In genomic region chr12:120453977-120454376, GRCh38 we compare ENCODE assay signal across 8 cellular contexts. TPM values are rescaled to one million over a fixed set of nuclear protein-coding genes. Genes with fewer than 3 reads are reported as not detected.
DNase-seq lines count a peak whose midpoint lies in the region; ATAC-seq, FAIRE-seq and TF ChIP-seq lines count a peak whose summit lies in the region.

No MANE protein-coding gene starts in this region.

- DNase-seq in EH (ENCODE audit: low read depth) (peak; percentile 33), MV-4-11 (lab: John Stamatoyannopoulos, UW) (peak; percentile 42), astrocyte of the spinal cord (ENCODE audit: low read depth, low spot score) (peak; percentile 20), memory B cell (ENCODE audit: low spot score in 2 of 2) (no peak), NCI-H774 (lab: John Stamatoyannopoulos, UW) (no peak)
- no peak for DNase-seq in activated T-helper 1 cell treated with anti-CD3 and anti-CD28 coated beads, Interleukin-12 subunit alpha, Interleukin-12 subunit beta, Interleukin-2, Interleukin-4 antibody, amounts not matched to agents 30 ng/mL and 10 ng/mL and 1 ng/mL, durations not matched to agents 14 hours and 24 hours and 36 hours (ENCODE audit: low spot score)

- H3K27ac Mint-ChIP-seq in memory B cell, result no peak overlapping the region
- no peak overlapping the region for H3K27ac Mint-ChIP-seq in activated T-helper 1 cell treated with anti-CD3 and anti-CD28 coated beads, Interleukin-12 subunit alpha, Interleukin-12 subunit beta, Interleukin-2, Interleukin-4 antibody, amounts not matched to agents 30 ng/mL and 10 ng/mL and 1 ng/mL, durations not matched to agents 14 hours and 24 hours and 36 hours

- peaks cover 14% of the 10 kb centered on the region for H3K4me1 Mint-ChIP-seq in memory B cell
- H3K4me1 Mint-ChIP-seq in activated T-helper 1 cell treated with anti-CD3 and anti-CD28 coated beads, Interleukin-12 subunit alpha, Interleukin-12 subunit beta, Interleukin-2, Interleukin-4 antibody, amounts not matched to agents 30 ng/mL and 10 ng/mL and 1 ng/mL, durations not matched to agents 14 hours and 24 hours and 36 hours (ENCODE audit: low read depth), result peaks cover 13% of the 10 kb centered on the region

- intact Hi-C loops in activated T-helper 1 cell treated with anti-CD3 and anti-CD28 coated beads, Interleukin-12 subunit alpha, Interleukin-12 subunit beta, Interleukin-2, Interleukin-4 antibody, amounts not matched to agents 30 ng/mL and 10 ng/mL and 1 ng/mL, durations not matched to agents 14 hours and 24 hours and 36 hours (cut with micrococcal nuclease), result no loop called here

- TF ChIP-seq CTCF in astrocyte of the spinal cord (IDR thresholded peaks at IDR 0.05; ENCODE audit: low read depth, low read length), result peak; percentile 79

- peaks cover 11% of the 10 kb centered on the region for H3K36me3 Mint-ChIP-seq in memory B cell
- peaks cover 34% of the 10 kb centered on the region for H3K36me3 Mint-ChIP-seq in activated T-helper 1 cell treated with anti-CD3 and anti-CD28 coated beads, Interleukin-12 subunit alpha, Interleukin-12 subunit beta, Interleukin-2, Interleukin-4 antibody, amounts not matched to agents 30 ng/mL and 10 ng/mL and 1 ng/mL, durations not matched to agents 14 hours and 24 hours and 36 hours (ENCODE audit: low read depth)

- ATAC-seq in memory B cell (ENCODE audit: low read depth), result peak; percentile 89
- ATAC-seq in GM21447 (IDR thresholded peaks at IDR 0.05; ENCODE audit: unreplicated experiment), result no peak

- no peaks in the 10 kb centered on the region for H3K27me3 Mint-ChIP-seq in memory B cell
- H3K27me3 Mint-ChIP-seq in activated T-helper 1 cell treated with anti-CD3 and anti-CD28 coated beads, Interleukin-12 subunit alpha, Interleukin-12 subunit beta, Interleukin-2, Interleukin-4 antibody, amounts not matched to agents 30 ng/mL and 10 ng/mL and 1 ng/mL, durations not matched to agents 14 hours and 24 hours and 36 hours (ENCODE audit: insufficient read depth), result no peaks in the 10 kb centered on the region

- H3K4me3 Mint-ChIP-seq in memory B cell, result no peak overlapping the region
- H3K4me3 Mint-ChIP-seq in activated T-helper 1 cell treated with anti-CD3 and anti-CD28 coated beads, Interleukin-12 subunit alpha, Interleukin-12 subunit beta, Interleukin-2, Interleukin-4 antibody, amounts not matched to agents 30 ng/mL and 10 ng/mL and 1 ng/mL, durations not matched to agents 14 hours and 24 hours and 36 hours, result no peak overlapping the region

- FAIRE-seq in A204.1 (lab: Jason Lieb, UNC), result peak; percentile 90

- no peaks in the 10 kb centered on the region for H3K9me3 Mint-ChIP-seq in memory B cell
- no peaks in the 10 kb centered on the region for H3K9me3 Mint-ChIP-seq in activated T-helper 1 cell treated with anti-CD3 and anti-CD28 coated beads, Interleukin-12 subunit alpha, Interleukin-12 subunit beta, Interleukin-2, Interleukin-4 antibody, amounts not matched to agents 30 ng/mL and 10 ng/mL and 1 ng/mL, durations not matched to agents 14 hours and 24 hours and 36 hours

- no peak overlapping the region for H3K4me3 ChIP-seq in astrocyte of the spinal cord (ENCODE audit: low read depth, low read length)

- in situ Hi-C loops in astrocyte of the spinal cord (cut with HindIII; ENCODE audit: low sequenced_read_pairs), result no loop called here

RNA-seq across cellular contexts. Expression of gene GATC, which starts 7.7 kb away (rescaled TPM):
- total RNA-seq in activated T-helper 1 cell treated with anti-CD3 and anti-CD28 coated beads, Interleukin-12 subunit alpha, Interleukin-12 subunit beta, Interleukin-2, Interleukin-4 antibody, amounts not matched to agents 30 ng/mL and 10 ng/mL and 1 ng/mL, durations not matched to agents 14 hours and 24 hours and 36 hours, result 34.0 and 38.8 TPM in 2 replicates

RNA-seq across cellular contexts. Expression of gene TRIAP1, which starts 7.8 kb away (rescaled TPM):
- total RNA-seq in activated T-helper 1 cell treated with anti-CD3 and anti-CD28 coated beads, Interleukin-12 subunit alpha, Interleukin-12 subunit beta, Interleukin-2, Interleukin-4 antibody, amounts not matched to agents 30 ng/mL and 10 ng/mL and 1 ng/mL, durations not matched to agents 14 hours and 24 hours and 36 hours, result 50.7 and 55.7 TPM in 2 replicates

RNA-seq across cellular contexts. Expression of gene SRSF9, which starts 15.6 kb away (rescaled TPM):
- total RNA-seq in activated T-helper 1 cell treated with anti-CD3 and anti-CD28 coated beads, Interleukin-12 subunit alpha, Interleukin-12 subunit beta, Interleukin-2, Interleukin-4 antibody, amounts not matched to agents 30 ng/mL and 10 ng/mL and 1 ng/mL, durations not matched to agents 14 hours and 24 hours and 36 hours, result 233 and 239 TPM in 2 replicates

RNA-seq across cellular contexts. Expression of gene COX6A1, which starts 16.1 kb away (rescaled TPM):
- total RNA-seq in activated T-helper 1 cell treated with anti-CD3 and anti-CD28 coated beads, Interleukin-12 subunit alpha, Interleukin-12 subunit beta, Interleukin-2, Interleukin-4 antibody, amounts not matched to agents 30 ng/mL and 10 ng/mL and 1 ng/mL, durations not matched to agents 14 hours and 24 hours and 36 hours, result 352 and 365 TPM in 2 replicates

RNA-seq across cellular contexts. Expression of gene DYNLL1, which starts 41.9 kb away (rescaled TPM):
- total RNA-seq in activated T-helper 1 cell treated with anti-CD3 and anti-CD28 coated beads, Interleukin-12 subunit alpha, Interleukin-12 subunit beta, Interleukin-2, Interleukin-4 antibody, amounts not matched to agents 30 ng/mL and 10 ng/mL and 1 ng/mL, durations not matched to agents 14 hours and 24 hours and 36 hours, result 341 and 356 TPM in 2 replicates

Comparison
In these comparisons a context has a peak if more than half of its experiments do, and no peak if none do; other contexts are left out.
1. DNase-seq: peak in EH (single experiment), MV-4-11 (single experiment) and astrocyte of the spinal cord (single experiment); none in memory B cell (0 of 2), NCI-H774 (single experiment) and activated T-helper 1 cell treated with anti-CD3 and anti-CD28 coated beads, Interleukin-12 subunit alpha, Interleukin-12 subunit beta, Interleukin-2, Interleukin-4 antibody, amounts not matched to agents 30 ng/mL and 10 ng/mL and 1 ng/mL, durations not matched to agents 14 hours and 24 hours and 36 hours (single experiment).